In genomic region chr2:24917086-24917485, GRCh38 we compare ENCODE assay signal across 10 cellular contexts. TPM values are rescaled to one million over a fixed set of nuclear protein-coding genes. Genes with fewer than 3 reads are reported as not detected.
DNase-seq lines count a peak whose midpoint lies in the region; ATAC-seq, FAIRE-seq and TF ChIP-seq lines count a peak whose summit lies in the region.
"Had no signal": no experiment of that assay in that cellular context is flagged by ENCODE, and none has a peak within 500 bp of the region (broad histone marks: within the 10 kb centered on the region; RNA-seq: fewer than 3 reads in every experiment).

No MANE protein-coding gene starts in this region.

- peaks cover 21% of the 10 kb centered on the region for H3K36me3 Mint-ChIP-seq in MCF 10A (ENCODE audit: insufficient read depth, unreplicated experiment)

- H3K4me1 Mint-ChIP-seq in MCF 10A (ENCODE audit: insufficient read depth, unreplicated experiment): peaks cover 17% of the 10 kb centered on the region

- DNase-seq in MCF 10A (ENCODE audit: unreplicated experiment): peak; percentile 27
- DNase-seq in mammary epithelial cell: no peak
- peak; percentile 85 for DNase-seq in NB4 (ENCODE audit: low read depth)
- DNase-seq in dorsolateral prefrontal cortex: no peak
- peak; percentile 31 for DNase-seq in urothelium cell line (ENCODE audit: low spot score)
- DNase-seq in kidney glomerular epithelial cell (lab: John Stamatoyannopoulos, UW): no peak
- DNase-seq in frontal cortex (ENCODE audit: low spot score in 2 of 2): no peak
- DNase-seq: COR-L47, NCI-H524 treated with DMSO at 0.1 percent for 48 hours had no signal

- intact Hi-C loops in MCF 10A (cut with micrococcal nuclease) (no loop called here), mammary epithelial cell (cut with micrococcal nuclease) (no loop called here), dorsolateral prefrontal cortex (cut with DNase I) (loop anchor here (5.0 to 10.0 kb wide), 2 partner anchors 85 to 422 kb away; partner anchors contain the start of gene NCOA1 (in 1 of the 2))

- in situ Hi-C loops in mammary epithelial cell (cut with MboI; ENCODE audit: low sequenced_read_pairs in 2 of 2): no loop called here

- peaks cover 45% of the 10 kb centered on the region for H3K79me2 ChIP-seq in mammary epithelial cell (ENCODE audit: insufficient read depth, low read length)

- no peak for TF ChIP-seq POLR2A in NB4 (IDR thresholded peaks at IDR 0.05; ENCODE audit: extremely low read depth, insufficient read length)

- BruUV-seq in MCF 10A (replicated peaks; lab: Mats Ljungman, UMichigan): no TSS peak
- no TSS peak for BruUV-seq in mammary epithelial cell (replicated peaks; lab: Mats Ljungman, UMichigan)

- no peak for ATAC-seq in GM19452 (IDR thresholded peaks at IDR 0.05; ENCODE audit: unreplicated experiment)

- dilution Hi-C loops in mammary epithelial cell (cut with HindIII; ENCODE audit: low sequenced_read_pairs): no loop called here

- H2AFZ ChIP-seq in mammary epithelial cell (ENCODE audit: low read depth, low read length): no peak overlapping the region

- no peaks in the 10 kb centered on the region for H3K9me3 Mint-ChIP-seq in MCF 10A (ENCODE audit: unreplicated experiment)

- H3K27me3 ChIP-seq in mammary epithelial cell (ENCODE audit: insufficient read depth, low read length): no peaks in the 10 kb centered on the region
- H3K27me3 ChIP-seq in dorsolateral prefrontal cortex: no peaks in the 10 kb centered on the region

- no peak overlapping the region for H3K27ac Mint-ChIP-seq in MCF 10A (ENCODE audit: low read depth, unreplicated experiment)

- H3K9me3 ChIP-seq in mammary epithelial cell (replicated peaks; ENCODE audit: insufficient read depth, low read length): no peaks in the 10 kb centered on the region

- no peaks in the 10 kb centered on the region for H3K27me3 Mint-ChIP-seq in MCF 10A (ENCODE audit: insufficient read depth, unreplicated experiment)

- CTCF ChIA-PET in MCF 10A (lab: Yijun Ruan, JAX) (no interaction called here), mammary epithelial cell (lab: Charles Lee; ENCODE audit: low non-redundant PET) (no interaction called here)

- H3K36me3 ChIP-seq in mammary epithelial cell (ENCODE audit: insufficient read depth, low read length): peaks cover 5% of the 10 kb centered on the region

- no peak overlapping the region for H3K4me3 ChIP-seq in mammary epithelial cell (replicated peaks in 1 of 3; ENCODE audit: insufficient read depth in 1 of 3, low read depth in 2 of 3, low read length in 3 of 3)
- H3K4me3 ChIP-seq in NB4 (ENCODE audit: low read depth, low read length): no peak overlapping the region
- H3K4me3 ChIP-seq in dorsolateral prefrontal cortex: peak overlapping the region in 56 of 59 donors; percentile 10 to 84 (median 70)

- H3K4me2 ChIP-seq in mammary epithelial cell (ENCODE audit: insufficient read depth, low read depth, low read length): no peak overlapping the region

- no peak overlapping the region for H3K4me3 Mint-ChIP-seq in MCF 10A (ENCODE audit: unreplicated experiment)

- POLR2A ChIA-PET in MCF 10A (lab: Yijun Ruan, JAX): no interaction called here

- H4K20me1 ChIP-seq in mammary epithelial cell (ENCODE audit: insufficient read depth, low read length): no peaks in the 10 kb centered on the region

- H3K27ac ChIP-seq in mammary epithelial cell (ENCODE audit: insufficient read depth, low read depth, low read length): no peak overlapping the region
- peak overlapping the region in 24 of 59 donors; percentile 4 to 88 (median 28) for H3K27ac ChIP-seq in dorsolateral prefrontal cortex

- peaks cover 26% of the 10 kb centered on the region for H3K4me1 ChIP-seq in mammary epithelial cell (ENCODE audit: insufficient read depth, low read length)

- FAIRE-seq in urothelium cell line (lab: Jason Lieb, UNC): no peak
- FAIRE-seq in frontal cortex (lab: Jason Lieb, UNC): no peak

- WGBS in mammary epithelial cell (ENCODE audit: low coverage, missing lambda C conversion rate): 70% methylated on average over 6 of the region's 7 CpGs

- no peak overlapping the region for H3K9ac ChIP-seq in mammary epithelial cell (ENCODE audit: insufficient read depth, low read length)

- TF ChIP-seq CTCF in MCF 10A (IDR thresholded peaks at IDR 0.05; ENCODE audit: unreplicated experiment) (no peak), mammary epithelial cell (conservative IDR thresholded peaks at IDR 0.05 in 1 of 2, IDR thresholded peaks at IDR 0.05 in 1 of 2; ENCODE audit: extremely low read depth in 1 of 2, insufficient read depth in 1 of 2, low read depth in 1 of 2, low read length in 2 of 2) (no peak), NB4 (IDR thresholded peaks at IDR 0.05; ENCODE audit: low read depth, low read length) (no peak), dorsolateral prefrontal cortex (IDR thresholded peaks at IDR 0.05 in 54 of 56, conservative IDR thresholded peaks at IDR 0.05 in 2 of 56; ENCODE audit: low read depth in 1 of 56, partially characterized antibody in 56 of 56) (no peak)

RNA-seq across cellular contexts. Expression of gene ADCY3, which starts 3.0 kb away (rescaled TPM):
- total RNA-seq in MCF 10A (2022) (50.3 and 62.9 TPM in 2 replicates), mammary epithelial cell (10 to 100 TPM; 13.3 to 50.5 TPM), dorsolateral prefrontal cortex (100 to 1,000 TPM in 39 of 120 experiments, 10 to 100 TPM in 81; 67.4 to 150 (median 95.0) TPM), frontal cortex (23.2 TPM)
- 63.4 TPM for polyA plus RNA-seq in mammary epithelial cell
- polyA minus RNA-seq in mammary epithelial cell: 106 TPM

RNA-seq across cellular contexts. Expression of gene DNAJC27, which starts 54.7 kb away (rescaled TPM):
- total RNA-seq in MCF 10A (2022): 5.8 and 7.1 TPM in 2 replicates
- total RNA-seq in mammary epithelial cell: 1 to 10 TPM; 4.4 to 5.0 TPM
- polyA plus RNA-seq in mammary epithelial cell: 1.4 TPM
- polyA minus RNA-seq in mammary epithelial cell: not detected
- 10 to 100 TPM; 10.6 to 31.2 (median 20.7) TPM for total RNA-seq in dorsolateral prefrontal cortex
- 13.0 TPM for total RNA-seq in frontal cortex

Comparison
In these comparisons a context has a peak if more than half of its experiments do, and no peak if none do; other contexts are left out.
1. DNase-seq: peak in MCF 10A (single experiment), NB4 (single experiment) and urothelium cell line (single experiment); none in mammary epithelial cell (single experiment), dorsolateral prefrontal cortex (0 of 10), kidney glomerular epithelial cell (single experiment) and frontal cortex (0 of 2).
2. H3K4me3 ChIP-seq: peak in dorsolateral prefrontal cortex (56 of 59); none in mammary epithelial cell (0 of 3) and NB4 (single experiment).
3. intact Hi-C loops: an anchor here in dorsolateral prefrontal cortex (5.0 to 10.0 kb wide); none called in MCF 10A and mammary epithelial cell.